8 cellular contexts compared by ENCODE assay signal in the genomic region with DNA sequence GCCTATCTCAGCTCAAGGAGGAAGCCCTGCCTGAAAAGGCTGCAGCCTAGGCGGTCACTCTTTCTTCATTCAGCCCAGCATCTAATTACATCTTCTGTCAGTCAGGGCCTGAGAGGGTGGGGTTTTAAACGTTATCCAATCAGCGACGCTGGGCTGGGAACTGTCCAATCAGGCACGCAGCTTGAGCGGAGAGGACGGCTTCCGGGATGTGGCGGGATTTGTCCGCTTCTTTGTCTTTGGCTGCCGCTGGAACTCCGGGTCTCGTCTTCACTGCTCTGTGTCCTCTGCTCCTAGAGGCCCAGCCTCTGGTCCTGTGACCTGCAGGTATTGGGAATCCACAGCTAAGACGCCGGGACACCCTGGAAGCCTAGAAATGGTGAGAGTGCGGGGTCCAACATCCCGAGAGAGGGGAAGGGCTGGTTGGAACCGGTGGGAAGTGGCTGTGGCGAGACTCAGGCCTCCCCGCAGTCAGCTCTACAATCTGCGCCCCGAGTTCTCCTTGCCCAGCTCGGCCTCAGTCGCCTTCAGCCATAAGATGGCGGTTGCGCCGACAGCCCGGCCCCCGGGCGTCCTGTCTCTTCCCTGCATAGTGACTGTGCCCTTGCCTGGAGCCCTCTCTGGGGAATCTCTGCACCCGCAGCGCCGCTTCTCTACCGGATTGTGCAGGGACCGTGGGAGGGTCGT. TPM values are rescaled to one million over a fixed set of nuclear protein-coding genes. Genes with fewer than 3 reads are reported as not detected.
DNase-seq lines count a peak whose midpoint lies in the region; ATAC-seq, FAIRE-seq and TF ChIP-seq lines count a peak whose summit lies in the region.

A gene (plus strand): TSS at position 233 of the 684 bp plus-strand sequence. CDS start 141 bp downstream, at position 374.

- H4K91ac ChIP-seq in H1 (replicated peaks; ENCODE audit: insufficient read length, low read length) = no peak within 1 kb of the TSS

- H3K27me3 ChIP-seq in H1 (replicated peaks in 1 of 4; ENCODE audit: control insufficient read depth in 3 of 4, extremely low read depth in 1 of 4, insufficient read depth in 3 of 4, low read length in 3 of 4) = no peaks in the 10 kb centered on the region

- peak within 1 kb of the TSS; percentile 60; the same call in 1 of the 2 replicates for H2BK12ac ChIP-seq in H1 (ENCODE audit: low read depth, low read length)

- ATAC-seq in GM19351 (IDR thresholded peaks at IDR 0.05; ENCODE audit: unreplicated experiment) (peak; percentile 96), HG03520 (IDR thresholded peaks at IDR 0.05; ENCODE audit: unreplicated experiment) (peak; percentile 95), memory B cell (ENCODE audit: low read depth) (peak; percentile 96)

- no peaks in the 10 kb centered on the region for H3K27me3 Mint-ChIP-seq in memory B cell

- peak; percentile 87 for FAIRE-seq in H1 (lab: Jason Lieb, UNC)

- no peak within 1 kb of the TSS for H2BK20ac ChIP-seq in H1 (ENCODE audit: low read length)

- TF ChIP-seq RAD21 in H1 (IDR thresholded peaks at IDR 0.05 in 1 of 2, conservative IDR thresholded peaks at IDR 0.05 in 1 of 2; ENCODE audit: low read depth in 2 of 2, low read length in 2 of 2) = 0 out of 4 replicates have a peak, but pooled peaks of 1 of the 2 experiments have one; percentile 0

- H3K79me1 ChIP-seq in H1 (ENCODE audit: low read depth, low read length) = no peaks in the 10 kb centered on the region

- H3K9me3 ChIP-seq in H1 (ENCODE audit: insufficient read depth in 2 of 2, low read depth in 1 of 2, low read length in 1 of 2) = no peaks in the 10 kb centered on the region

- H3K4ac ChIP-seq in H1 (replicated peaks; ENCODE audit: insufficient read length, low read depth, low read length) = peak within 1 kb of the TSS; percentile 85

- H2BK15ac ChIP-seq in H1 (ENCODE audit: low read length) = no peak within 1 kb of the TSS

- no peak within 1 kb of the TSS for H2AK5ac ChIP-seq in H1 (ENCODE audit: low read depth, low read length)

- peaks cover 10% of the 10 kb centered on the region for H3K36me3 Mint-ChIP-seq in memory B cell

- H2BK5ac ChIP-seq in H1 (ENCODE audit: low read depth, low read length) = peak within 1 kb of the TSS; percentile 98

- no peak within 1 kb of the TSS for H2BK120ac ChIP-seq in H1 (replicated peaks; ENCODE audit: low read depth, low read length)

- H4K20me1 ChIP-seq in H1 (replicated peaks in 1 of 2; ENCODE audit: control insufficient read depth in 1 of 2, insufficient read depth in 2 of 2, low read length in 2 of 2) = peaks cover 2% of the 10 kb centered on the region in 2 experiments

- H2AFZ ChIP-seq in H1 (ENCODE audit: low read length) = peak within 1 kb of the TSS; percentile 75; the same call in 1 of the 2 replicates

- H3K14ac ChIP-seq in H1 (ENCODE audit: insufficient read length) = peak within 1 kb of the TSS; percentile 89

- H3K23ac ChIP-seq in H1 (ENCODE audit: insufficient read length) = no peak within 1 kb of the TSS

- peaks cover 3 to 51% of the 10 kb centered on the region in 2 experiments; a peak in 3 of 4 replicates for H3K79me2 ChIP-seq in H1 (ENCODE audit: control insufficient read depth in 1 of 2, insufficient read depth in 2 of 2, low read length in 2 of 2)

- peak within 1 kb of the TSS; percentile 98 for H3K4me3 Mint-ChIP-seq in memory B cell

- CTCF ChIA-PET in H1 (lab: Charles Lee; ENCODE audit: partially characterized antibody) = interaction anchor here (0.9 kb wide), 1 partner anchor 125 kb away, joined by 4 read pairs; no protein-coding TSS in a partner anchor

- H4K5ac ChIP-seq in H1 (ENCODE audit: insufficient read length, low read depth, low read length) = peak within 1 kb of the TSS; percentile 94

- H3K36me3 ChIP-seq in H1 (ENCODE audit: control insufficient read depth in 2 of 4, insufficient read depth in 4 of 4, low read length in 3 of 4) = peaks cover 7 to 30% (median 18%) of the 10 kb centered on the region in 4 experiments; a peak in 7 of 8 replicates

- no peaks in the 10 kb centered on the region for H3K23me2 ChIP-seq in H1 (ENCODE audit: low read depth, low read length)

- peak within 1 kb of the TSS; percentile 86 for H3K27ac Mint-ChIP-seq in memory B cell

- H3K4me1 Mint-ChIP-seq in memory B cell = peaks cover 3% of the 10 kb centered on the region

- WGBS in H1 (ENCODE audit: extremely low coverage in 1 of 2, insufficient coverage in 1 of 2, insufficient read length in 1 of 2, insufficient replicate concordance in 2 of 2, low coverage in 1 of 2, low lambda C conversion rate in 2 of 2, missing lambda C conversion rate in 1 of 2), 2 experiments = 0% methylated on average over 33 of the region's 36 CpGs; no CpG with 5 or more reads in 1 of the 2 experiments

- no peaks in the 10 kb centered on the region; a peak in 1 of 7 replicates for H3K4me1 ChIP-seq in H1 (replicated peaks in 1 of 4; ENCODE audit: control insufficient read depth in 3 of 4, insufficient read depth in 4 of 4, low read length in 3 of 4)

- peak within 1 kb of the TSS; percentile 97 to 100 (median 99) for H3K9ac ChIP-seq in H1 (replicated peaks in 1 of 4; ENCODE audit: extremely low read depth in 1 of 4, low read depth in 3 of 4, low read length in 3 of 4)

- peak within 1 kb of the TSS; percentile 97 for H3K18ac ChIP-seq in H1 (ENCODE audit: extremely low read depth, low read length)

- peak within 1 kb of the TSS; percentile 91 to 99 (median 96) for H3K4me3 ChIP-seq in H1 (ENCODE audit: extremely low read depth in 1 of 4, insufficient read depth in 2 of 4, low read depth in 3 of 4, low read length in 4 of 4)

- peak within 1 kb of the TSS; percentile 5 to 69 for H3K4me2 ChIP-seq in H1 (ENCODE audit: insufficient read depth in 1 of 2, low read depth in 2 of 2, low read length in 2 of 2)

- H4K8ac ChIP-seq in H1 (ENCODE audit: extremely low read depth, insufficient read depth, low read length) = peak within 1 kb of the TSS; percentile 100

- TF ChIP-seq EP300 in H1 (IDR thresholded peaks at IDR 0.05; ENCODE audit: borderline replicate concordance in 1 of 2, low read depth in 2 of 2, low read length in 2 of 2) = no peak

- H3K9me3 Mint-ChIP-seq in memory B cell = no peaks in the 10 kb centered on the region

- H3K27ac ChIP-seq in C4-2B = peak within 1 kb of the TSS; percentile 73
- peak within 1 kb of the TSS; percentile 99 for H3K27ac ChIP-seq in H1 (ENCODE audit: low read depth, low read length)

- peak; percentile 92 for DNase-seq in NCI-H774 (lab: John Stamatoyannopoulos, UW)
- DNase-seq in activated CD8-positive, alpha-beta memory T cell treated with anti-CD3 and anti-CD28 coated beads for 4 hours (ENCODE audit: low read depth in 2 of 2) = peak; percentile 60 to 68
- DNase-seq in H1 (ENCODE audit: low read depth in 1 of 2, low spot score in 2 of 2) = peak; percentile 88 to 94
- DNase-seq in memory B cell (ENCODE audit: low spot score in 2 of 2) = peak; percentile 70 to 81
- DNase-seq in stimulated activated CD8-positive, alpha-beta memory T cell treated with anti-CD3 and anti-CD28 coated beads, Interleukin-12 subunit alpha, Interleukin-12 subunit beta, amount 100 ng/mL, for 1 hour (ENCODE audit: low read depth) = peak; percentile 69

- H3K56ac ChIP-seq in H1 (replicated peaks; ENCODE audit: insufficient read length, low read depth, low read length) = peak within 1 kb of the TSS; percentile 77

- POLR2A ChIA-PET in H1 (lab: Charles Lee; ENCODE audit: partially characterized antibody) = interaction anchor here (0.6 to 5.4 kb wide), 29 partner anchors 9 to 410 kb away, joined by 3 to 33 read pairs (median 4); a partner anchor contains a TSS

- peak in 1 of 2 experiments; percentile 98; a peak in 2 of 3 replicates for TF ChIP-seq POLR2A in H1 (IDR thresholded peaks at IDR 0.05; ENCODE audit: control extremely low read depth in 1 of 2, low read depth in 2 of 2, low read length in 2 of 2)

- TF ChIP-seq CTCF in C4-2B (conservative IDR thresholded peaks at IDR 0.05) = no peak
- no peak for TF ChIP-seq CTCF in H1 (IDR thresholded peaks at IDR 0.05; ENCODE audit: control extremely low read depth in 1 of 3, insufficient read depth in 1 of 3, low read depth in 1 of 3, low read length in 3 of 3)

TF ChIP-seq in H1, 55 proteins besides CTCF, POLR2A, EP300 and RAD21 (continues in another document):
- TF ChIP-seq TAF7 (optimal IDR thresholded peaks at IDR 0.05; ENCODE audit: borderline replicate concordance, low read depth, low read length) = peak; percentile 95
- TF ChIP-seq POLR2AphosphoS5 (IDR thresholded peaks at IDR 0.05; ENCODE audit: low read depth, low read length) = peak; percentile 97
- no peak for TF ChIP-seq SAP30 (IDR thresholded peaks at IDR 0.05; ENCODE audit: insufficient read depth, insufficient replicate concordance, low read length)
- no peak for TF ChIP-seq TEAD4 (IDR thresholded peaks at IDR 0.05; ENCODE audit: low read depth, low read length)
- peak; percentile 93 for TF ChIP-seq SP1 (IDR thresholded peaks at IDR 0.05; ENCODE audit: low read depth, low read length)
- TF ChIP-seq CREB1 (IDR thresholded peaks at IDR 0.05) = 0 out of 2 replicates have a peak, but pooled peaks have one; percentile 11
- no peak for TF ChIP-seq HDAC6 (IDR thresholded peaks at IDR 0.05; ENCODE audit: low read depth, low read length)
- TF ChIP-seq SIX5 (IDR thresholded peaks at IDR 0.05; ENCODE audit: low read depth, low read length) = no peak
- no peak; the same call in 1 of the 2 replicates for TF ChIP-seq CHD1 (IDR thresholded peaks at IDR 0.05; ENCODE audit: low read depth, low read length)
- peak; percentile 47 for TF ChIP-seq ASH2L (IDR thresholded peaks at IDR 0.05; ENCODE audit: low read length)
- no peak for TF ChIP-seq SIRT6 (IDR thresholded peaks at IDR 0.05; ENCODE audit: low read length)
- TF ChIP-seq, protein P1, sequence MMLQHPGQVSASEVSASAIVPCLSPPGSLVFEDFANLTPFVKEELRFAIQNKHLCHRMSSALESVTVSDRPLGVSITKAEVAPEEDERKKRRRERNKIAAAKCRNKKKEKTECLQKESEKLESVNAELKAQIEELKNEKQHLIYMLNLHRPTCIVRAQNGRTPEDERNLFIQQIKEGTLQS (IDR thresholded peaks at IDR 0.05; ENCODE audit: insufficient read depth, low read depth, low read length) = no peak
- TF ChIP-seq TBP (IDR thresholded peaks at IDR 0.05; ENCODE audit: low read depth, low read length) = peak; percentile 95
- no peak for TF ChIP-seq CTBP2 (IDR thresholded peaks at IDR 0.05; ENCODE audit: borderline replicate concordance, insufficient read depth, insufficient read length, low read length)
- TF ChIP-seq KDM5A (IDR thresholded peaks at IDR 0.05; ENCODE audit: low read length) = 0 out of 2 replicates have a peak, but pooled peaks have one; percentile 25

RNA-seq across cellular contexts. Expression of the gene that starts here (rescaled TPM):
- total RNA-seq in H1 (2021; fragmentation: NEBNext Ultra II Directional; extraction: Animal tissue kit (Norgen Biotek cat#: 25700)) = 78.1 and 80.6 TPM in 2 replicates
- polyA plus RNA-seq in H1 (2011; rRNA removed) = 126 and 148 TPM in 2 replicates
- polyA plus RNA-seq in H1 (2011; cell fraction: cytosol; rRNA removed) = 142 TPM
- polyA plus RNA-seq in H1 (2011; cell fraction: nucleus; rRNA removed) = 90.6 TPM
- polyA plus RNA-seq in H1 (2012, experiment 1 of 2) = 73.9 to 112 TPM (median 80.1 TPM) in 4 replicates
- polyA plus RNA-seq in H1 (2012, experiment 2 of 2) = 52.0 TPM
- polyA plus RNA-seq in H1 (2013, experiment 1 of 2) = 107 TPM
- 92.2 TPM for polyA plus RNA-seq in H1 (2013, experiment 2 of 2)
- 35.1 and 36.5 TPM in 2 replicates for polyA minus RNA-seq in H1 (2011; rRNA and poly(A)+ RNA removed)
- polyA minus RNA-seq in H1 (2011; cell fraction: cytosol; rRNA and poly(A)+ RNA removed) = 49.9 TPM
- polyA minus RNA-seq in H1 (2011; cell fraction: nucleus; rRNA and poly(A)+ RNA removed) = 85.6 TPM

Comparison
In these comparisons a context has a peak if more than half of its experiments do, and no peak if none do; other contexts are left out.
1. Peak in every context shown above with its lines: DNase-seq, ATAC-seq, H3K4me3 ChIP-seq and H3K27ac ChIP-seq.